In genomic region chr20:40803381-40803780, GRCh38 we compare ENCODE assay signal across 15 cellular contexts.
DNase-seq lines count a peak whose midpoint lies in the region; FAIRE-seq and TF ChIP-seq lines count a peak whose summit lies in the region.
"Had no signal": no experiment of that assay in that cellular context is flagged by ENCODE, and none has a peak within 500 bp of the region (broad histone marks: within the 10 kb centered on the region; RNA-seq: fewer than 3 reads in every experiment).

No MANE protein-coding gene starts in this region.

- H3K27me3 Mint-ChIP-seq in astrocyte (ENCODE audit: low read depth, unreplicated experiment) (peaks cover 40% of the 10 kb centered on the region), osteocyte (ENCODE audit: unreplicated experiment) (peaks cover 10% of the 10 kb centered on the region)

- no peak overlapping the region for H3K9ac ChIP-seq in astrocyte (ENCODE audit: low read length)

- H3K4me1 Mint-ChIP-seq in astrocyte (ENCODE audit: low read depth, unreplicated experiment) (no peaks in the 10 kb centered on the region), osteocyte (ENCODE audit: unreplicated experiment) (no peaks in the 10 kb centered on the region)
- H3K4me1 Mint-ChIP-seq: GM23338 had no signal

- no peaks in the 10 kb centered on the region for H3K36me3 ChIP-seq in astrocyte (ENCODE audit: insufficient read depth, low read length)

- no peak overlapping the region for H3K4me3 ChIP-seq in astrocyte (ENCODE audit: insufficient read depth, low read depth, low read length)
- H3K4me3 ChIP-seq: GM23338 had no signal

- H3K4me3 Mint-ChIP-seq in astrocyte (ENCODE audit: unreplicated experiment) (no peak overlapping the region), osteocyte (ENCODE audit: unreplicated experiment) (no peak overlapping the region)
- H3K4me3 Mint-ChIP-seq: CD4-positive, alpha-beta memory T cell; GM23338 had no signal

- no peaks in the 10 kb centered on the region for H3K9me3 Mint-ChIP-seq in astrocyte (ENCODE audit: unreplicated experiment)
- no peaks in the 10 kb centered on the region for H3K9me3 Mint-ChIP-seq in osteocyte (ENCODE audit: unreplicated experiment)
- H3K9me3 Mint-ChIP-seq: CD4-positive, alpha-beta memory T cell; GM23338 had no signal

- no peak overlapping the region for H3K27ac ChIP-seq in astrocyte (ENCODE audit: low read depth, low read length)

- no peak overlapping the region for H2AFZ ChIP-seq in astrocyte (ENCODE audit: low read depth, low read length)
- H2AFZ ChIP-seq: GM23338 had no signal

- no peaks in the 10 kb centered on the region for H3K4me1 ChIP-seq in astrocyte (ENCODE audit: insufficient read depth, low read length)

- H3K36me3 Mint-ChIP-seq in astrocyte (ENCODE audit: low read depth, unreplicated experiment) (no peaks in the 10 kb centered on the region), osteocyte (ENCODE audit: unreplicated experiment) (no peaks in the 10 kb centered on the region)
- H3K36me3 Mint-ChIP-seq: CD4-positive, alpha-beta memory T cell had no signal

- H3K4me2 ChIP-seq in astrocyte (ENCODE audit: low read length): no peak overlapping the region
- H3K4me2 ChIP-seq: GM23338 had no signal

- FAIRE-seq in HTR-8/SVneo (lab: Jason Lieb, UNC) (peak; percentile 31), astrocyte (lab: Jason Lieb, UNC) (no peak)
- FAIRE-seq: G401.6, GM12892 had no signal

- DNase-seq in HTR-8/SVneo (ENCODE audit: insufficient read length, low spot score) (no peak), astrocyte (ENCODE audit: low read depth) (no peak), osteocyte (ENCODE audit: extremely low spot score, unreplicated experiment) (peak; percentile 40), GM19240 (ENCODE audit: insufficient read length, low spot score) (no peak), SIG-M5 (lab: John Stamatoyannopoulos, UW) (no peak), NCI-H748 (lab: John Stamatoyannopoulos, UW; ENCODE audit: unreplicated experiment) (no peak)
- DNase-seq: C1 segment of cervical spinal cord; Calu3; CD4-positive, alpha-beta memory T cell; COR-L47; DND-41; HCEC 1CT had no signal

- H3K9me3 ChIP-seq in astrocyte (ENCODE audit: insufficient read depth, low read depth, low read length): no peaks in the 10 kb centered on the region

- peaks cover 6% of the 10 kb centered on the region for H3K27me3 ChIP-seq in astrocyte (ENCODE audit: insufficient read depth, low read length)

- no peaks in the 10 kb centered on the region for H4K20me1 ChIP-seq in astrocyte (ENCODE audit: insufficient read depth, low read length)

- TF ChIP-seq CTCF in astrocyte (IDR thresholded peaks at IDR 0.05; ENCODE audit: insufficient read depth, low read depth, low read length): no peak
- TF ChIP-seq CTCF in osteocyte (IDR thresholded peaks at IDR 0.05): no peak

- no peaks in the 10 kb centered on the region for H3K79me2 ChIP-seq in astrocyte (ENCODE audit: insufficient read depth, low read length)

- H3K27ac Mint-ChIP-seq in astrocyte (ENCODE audit: unreplicated experiment): peak overlapping the region; percentile 26
- H3K27ac Mint-ChIP-seq in osteocyte (ENCODE audit: unreplicated experiment): no peak overlapping the region
- H3K27ac Mint-ChIP-seq: CD4-positive, alpha-beta memory T cell; GM23338 had no signal
